Comparison of ENCODE assay signal across 17 cellular contexts in the genomic region with DNA sequence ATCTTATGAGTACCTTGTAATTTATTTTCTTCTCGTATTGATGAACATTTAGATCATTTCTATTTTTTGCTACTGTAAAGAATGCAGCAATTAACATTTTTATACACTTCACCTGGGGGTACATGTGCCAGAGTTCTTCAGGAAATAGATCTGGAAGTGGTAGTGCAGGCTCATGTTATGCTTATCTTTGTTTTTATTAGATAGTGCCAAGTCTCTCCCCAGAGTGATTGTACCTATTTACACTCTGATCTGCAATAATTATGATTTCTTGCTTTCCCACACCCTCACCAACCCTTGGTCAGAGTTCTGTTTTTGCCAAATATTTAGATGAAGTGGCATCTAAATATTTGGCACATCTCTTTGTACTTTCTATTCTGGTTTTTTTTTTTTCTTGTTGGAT.
"Had no signal": no experiment of that assay in that cellular context is flagged by ENCODE, and none has a peak within 500 bp of the region (broad histone marks: within the 10 kb centered on the region; RNA-seq: fewer than 3 reads in every experiment).

No MANE protein-coding gene starts in this region.

- H3K4me3 Mint-ChIP-seq: activated CD4-positive, alpha-beta T cell treated with anti-CD3 and anti-CD28 coated beads, Interleukin-2, amount 10 ng/mL, durations not matched to agents 24 days and 14 days; activated CD8-positive, alpha-beta T cell treated with anti-CD3 and anti-CD28 coated beads, Interleukin-2, amount 10 ng/mL, durations not matched to agents 7 days and 5 days; activated T-cell treated with anti-CD3 and anti-CD28 coated beads, Interleukin-2, amount 50 U/mL, for 4 hours; endodermal cell; natural killer cell treated with Interleukin-12 subunit alpha and Interleukin-12 subunit beta and Interleukin-15 and Interleukin-18, amount 100 ng/mL, for 72 hours; T-cell had no signal

- ATAC-seq: activated CD8-positive, alpha-beta T cell treated with anti-CD3 and anti-CD28 coated beads, Interleukin-2, amount 10 ng/mL, durations not matched to agents 7 days and 5 days; activated naive CD4-positive, alpha-beta T cell treated with anti-CD3 and anti-CD28 coated beads, Interleukin-2, amount 50 U/mL, for 72 hours; activated T-cell treated with anti-CD3 and anti-CD28 coated beads, Interleukin-2, amount 50 U/mL, for 4 hours; natural killer cell treated with Interleukin-12 subunit alpha and Interleukin-12 subunit beta and Interleukin-15 and Interleukin-18, amount 100 ng/mL, for 72 hours; stimulated activated naive CD8-positive, alpha-beta T cell treated with anti-CD3 and anti-CD28 coated beads, Interleukin-15, Interleukin-2, amounts not matched to agents 100 U/mL and 50 U/mL, for 24 hours; T-cell had no signal

- H3K9me3 ChIP-seq: right atrium auricular region, tibial nerve had no signal

- H3K36me3 Mint-ChIP-seq: activated naive CD4-positive, alpha-beta T cell treated with anti-CD3 and anti-CD28 coated beads, Interleukin-2, amount 50 U/mL, for 72 hours; natural killer cell treated with Interleukin-12 subunit alpha and Interleukin-12 subunit beta and Interleukin-15 and Interleukin-18, amount 100 ng/mL, for 72 hours had no signal

- H3K27me3 Mint-ChIP-seq: activated CD4-positive, alpha-beta T cell treated with anti-CD3 and anti-CD28 coated beads, Interleukin-2, amount 10 ng/mL, durations not matched to agents 24 days and 14 days; natural killer cell treated with Interleukin-12 subunit alpha and Interleukin-12 subunit beta and Interleukin-15 and Interleukin-18, amount 100 ng/mL, for 72 hours; T-cell had no signal

- DNase-seq: activated CD4-positive, alpha-beta T cell treated with anti-CD3 and anti-CD28 coated beads, Interleukin-2, amount 10 ng/mL, durations not matched to agents 24 days and 14 days; activated CD4-positive, CD25-positive, alpha-beta regulatory T cell; activated CD8-positive, alpha-beta T cell treated with anti-CD3 and anti-CD28 coated beads, Interleukin-2, amount 10 ng/mL, durations not matched to agents 7 days and 5 days; activated effector memory CD4-positive, alpha-beta T cell treated with anti-CD3 and anti-CD28 coated beads, Interleukin-2, amount 50 U/mL, for 16 hours; activated T-cell treated with anti-CD3 and anti-CD28 coated beads, Interleukin-2, amount 50 U/mL, for 4 hours; amniotic stem cell; head of caudate nucleus; kidney glomerular epithelial cell; stimulated activated naive CD8-positive, alpha-beta T cell treated with anti-CD3 and anti-CD28 coated beads, Interleukin-15, Interleukin-2, amounts not matched to agents 100 U/mL and 50 U/mL, for 24 hours; T-cell; T-helper 9 cell had no signal

- H3K36me3 ChIP-seq: right atrium auricular region had no signal

- H3K4me3 ChIP-seq: skin epidermis, tibial nerve had no signal

- H3K4me1 Mint-ChIP-seq: activated CD4-positive, alpha-beta T cell treated with anti-CD3 and anti-CD28 coated beads, Interleukin-2, amount 10 ng/mL, durations not matched to agents 24 days and 14 days had no signal

- H3K27ac ChIP-seq: skin epidermis, tibial nerve had no signal

- H3K27ac Mint-ChIP-seq: activated CD4-positive, alpha-beta T cell treated with anti-CD3 and anti-CD28 coated beads, Interleukin-2, amount 10 ng/mL, durations not matched to agents 24 days and 14 days; activated CD8-positive, alpha-beta T cell treated with anti-CD3 and anti-CD28 coated beads, Interleukin-2, amount 10 ng/mL, durations not matched to agents 7 days and 5 days; activated naive CD4-positive, alpha-beta T cell treated with anti-CD3 and anti-CD28 coated beads, Interleukin-2, amount 50 U/mL, for 72 hours; natural killer cell treated with Interleukin-12 subunit alpha and Interleukin-12 subunit beta and Interleukin-15 and Interleukin-18, amount 100 ng/mL, for 72 hours; T-cell had no signal

- H3K27me3 ChIP-seq: right atrium auricular region, tibial nerve had no signal

- H3K9me3 Mint-ChIP-seq: activated CD4-positive, alpha-beta T cell treated with anti-CD3 and anti-CD28 coated beads, Interleukin-2, amount 10 ng/mL, durations not matched to agents 24 days and 14 days; activated naive CD4-positive, alpha-beta T cell treated with anti-CD3 and anti-CD28 coated beads, Interleukin-2, amount 50 U/mL, for 72 hours; activated T-cell treated with anti-CD3 and anti-CD28 coated beads, Interleukin-2, amount 50 U/mL, for 4 hours; endodermal cell; natural killer cell treated with Interleukin-12 subunit alpha and Interleukin-12 subunit beta and Interleukin-15 and Interleukin-18, amount 100 ng/mL, for 72 hours; T-cell had no signal
